In the genomic region with DNA sequence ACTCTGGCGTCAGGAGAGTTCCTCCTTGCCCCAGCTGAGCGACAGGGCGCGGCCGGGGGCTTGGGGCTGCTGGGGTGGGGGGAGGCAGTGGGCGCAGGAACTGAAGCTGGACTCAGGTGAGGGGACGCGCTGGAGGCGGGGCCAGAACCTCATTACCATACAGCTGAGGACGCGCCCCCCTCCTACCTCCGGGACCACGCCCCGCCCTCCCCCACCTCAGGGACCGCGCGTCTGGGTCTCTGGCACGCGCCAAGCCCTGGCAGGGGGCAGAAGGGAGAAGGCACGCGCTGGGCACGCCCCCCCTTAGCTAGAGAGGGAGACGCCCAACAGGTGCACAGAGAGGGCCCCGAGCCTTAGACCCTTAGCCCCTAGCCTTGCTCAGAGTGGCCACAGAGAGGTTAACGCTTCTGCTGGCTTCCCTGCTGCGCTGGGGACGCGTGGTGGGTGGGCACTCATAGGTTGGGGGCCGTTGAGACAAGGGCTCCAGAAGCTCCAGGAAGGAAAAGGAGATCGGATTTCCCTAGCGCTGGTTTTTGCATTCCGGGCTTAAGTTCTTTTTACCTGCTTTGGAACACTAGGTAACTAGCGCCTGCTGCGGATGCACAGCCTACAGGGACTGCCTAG, we compare ENCODE assay signal across 7 cellular contexts. TPM values are rescaled to one million over a fixed set of nuclear protein-coding genes. Genes with fewer than 3 reads are reported as not detected.
DNase-seq lines count a peak whose midpoint lies in the region; ATAC-seq and TF ChIP-seq lines count a peak whose summit lies in the region.

No MANE protein-coding gene starts in this region.

- TF ChIP-seq POLR2A in HCT116 (IDR thresholded peaks at IDR 0.05; ENCODE audit: borderline replicate concordance, extremely low read depth, insufficient read depth, insufficient read length), result no peak

- no peaks in the 10 kb centered on the region for H3K9me3 ChIP-seq in HCT116 (ENCODE audit: control insufficient read depth in 1 of 2, insufficient read depth in 1 of 2, low read depth in 1 of 2, low read length in 2 of 2)

- no TSS peak for BruUV-seq in HCT116 (replicated peaks; lab: Mats Ljungman, UMichigan)

- H3K27me3 Mint-ChIP-seq in natural killer cell treated with Interleukin-12 subunit alpha and Interleukin-12 subunit beta and Interleukin-15 and Interleukin-18, amount 100 ng/mL, for 72 hours, result peaks cover 47 to 56% of the 10 kb centered on the region in 2 donors

- H3K9me2 ChIP-seq in HCT116 (ENCODE audit: insufficient read depth), result no peaks in the 10 kb centered on the region

- H3K9me3 Mint-ChIP-seq in natural killer cell treated with Interleukin-12 subunit alpha and Interleukin-12 subunit beta and Interleukin-15 and Interleukin-18, amount 100 ng/mL, for 72 hours, result no peaks in the 10 kb centered on the region

- H2AFZ ChIP-seq in HCT116 (ENCODE audit: low read depth, low read length, poor library complexity, severe bottlenecking), result peak overlapping the region; percentile 73

- no peak for TF ChIP-seq RAD21 in HCT116 (IDR thresholded peaks at IDR 0.05; ENCODE audit: low read depth)

- DNase-seq in HCT116 (ENCODE audit: low read depth, low spot score) (no peak), NCI-H2227 treated with DMSO at 0.1 percent for 48 hours (lab: John Stamatoyannopoulos, UW) (peak; percentile 42), choroid plexus epithelial cell (ENCODE audit: low read depth) (no peak), T-helper 9 cell (no peak), GM19238 (ENCODE audit: insufficient read length, low spot score) (no peak)
- no peak for DNase-seq in natural killer cell treated with Interleukin-12 subunit alpha and Interleukin-12 subunit beta and Interleukin-15 and Interleukin-18, amount 100 ng/mL, for 72 hours (ENCODE audit: low spot score)

- peaks cover 15% of the 10 kb centered on the region; the same call in 1 of the 2 replicates for H3K27me3 ChIP-seq in HCT116 (ENCODE audit: insufficient read depth, low read length)

- intact Hi-C loops in HCT116 (cut with micrococcal nuclease), result no loop called here

- H3K4me1 Mint-ChIP-seq in natural killer cell treated with Interleukin-12 subunit alpha and Interleukin-12 subunit beta and Interleukin-15 and Interleukin-18, amount 100 ng/mL, for 72 hours (ENCODE audit: low read depth in 2 of 2), result peaks cover 29 to 41% of the 10 kb centered on the region in 2 donors

- peaks cover 19 to 41% of the 10 kb centered on the region in 2 experiments for H3K4me1 ChIP-seq in HCT116 (ENCODE audit: control insufficient read depth in 1 of 2, insufficient read depth in 2 of 2, low read length in 2 of 2)

- CTCF ChIA-PET in HCT116 (lab: Charles Lee), result interaction anchor here (0.6 to 4.8 kb wide), 7 partner anchors 11 to 33 kb away, joined by 3 to 69 read pairs (median 4); a partner anchor contains a TSS

- H3K79me2 ChIP-seq in HCT116 (ENCODE audit: insufficient read depth, low read length), result no peaks in the 10 kb centered on the region

- no peak overlapping the region; the same call in 1 of the 2 replicates for H3K27ac ChIP-seq in HCT116 (ENCODE audit: low read depth, low read length)

- H4K20me1 ChIP-seq in HCT116 (ENCODE audit: insufficient read depth), result no peaks in the 10 kb centered on the region

- H3K36me3 ChIP-seq in HCT116 (ENCODE audit: control insufficient read depth in 1 of 2, insufficient read depth in 2 of 2, low read length in 2 of 2), result no peaks in the 10 kb centered on the region

- peak overlapping the region; percentile 100 for H3K4me2 ChIP-seq in HCT116 (ENCODE audit: low read length)

- peak overlapping the region; percentile 52 to 65 for H3K4me3 ChIP-seq in HCT116 (replicated peaks in 1 of 2; ENCODE audit: low read depth in 1 of 2, low read length in 2 of 2)
- H3K4me3 ChIP-seq in choroid plexus epithelial cell (ENCODE audit: low read depth, low read length), result peak overlapping the region; percentile 41

- no peaks in the 10 kb centered on the region for H3K36me3 Mint-ChIP-seq in natural killer cell treated with Interleukin-12 subunit alpha and Interleukin-12 subunit beta and Interleukin-15 and Interleukin-18, amount 100 ng/mL, for 72 hours

- ATAC-seq in HCT116, result peak; percentile 63
- no peak for ATAC-seq in natural killer cell treated with Interleukin-12 subunit alpha and Interleukin-12 subunit beta and Interleukin-15 and Interleukin-18, amount 100 ng/mL, for 72 hours
- no peak for ATAC-seq in GM21381 (IDR thresholded peaks at IDR 0.05; ENCODE audit: unreplicated experiment)

- peak overlapping the region; percentile 21 for H3K9ac ChIP-seq in HCT116 (ENCODE audit: low read length)

- RAD21 ChIA-PET in HCT116 (lab: Charles Lee; ENCODE audit: low non-redundant PET in 1 of 2, low total read pairs in 2 of 2, uncharacterized antibody in 2 of 2, unreplicated experiment in 2 of 2), result interaction anchor here (0.6 to 1.2 kb wide), 2 partner anchors 13 to 22 kb away, joined by 3 to 4 read pairs; no protein-coding TSS in a partner anchor

- POLR2A ChIA-PET in HCT116 (lab: Charles Lee), result interaction anchor here (0.6 to 4.4 kb wide), 13 partner anchors 9 to 892 kb away, joined by 3 to 48 read pairs (median 4); a partner anchor contains a TSS

- H3K27ac Mint-ChIP-seq in natural killer cell treated with Interleukin-12 subunit alpha and Interleukin-12 subunit beta and Interleukin-15 and Interleukin-18, amount 100 ng/mL, for 72 hours, result no peak overlapping the region

- H3K4me3 Mint-ChIP-seq in natural killer cell treated with Interleukin-12 subunit alpha and Interleukin-12 subunit beta and Interleukin-15 and Interleukin-18, amount 100 ng/mL, for 72 hours, result peak overlapping the region; percentile 76

- no peak for TF ChIP-seq CTCF in HCT116 (IDR thresholded peaks at IDR 0.05 in 2 of 3, conservative IDR thresholded peaks at IDR 0.05 in 1 of 3; ENCODE audit: borderline replicate concordance in 1 of 3, insufficient read depth in 1 of 3, low read depth in 2 of 3, low read length in 2 of 3)
- TF ChIP-seq CTCF in choroid plexus epithelial cell (conservative IDR thresholded peaks at IDR 0.05; ENCODE audit: low read depth, low read length), result no peak

TF ChIP-seq in HCT116, 20 proteins besides CTCF, POLR2A, EP300 and RAD21:
- TF ChIP-seq, protein P1, sequence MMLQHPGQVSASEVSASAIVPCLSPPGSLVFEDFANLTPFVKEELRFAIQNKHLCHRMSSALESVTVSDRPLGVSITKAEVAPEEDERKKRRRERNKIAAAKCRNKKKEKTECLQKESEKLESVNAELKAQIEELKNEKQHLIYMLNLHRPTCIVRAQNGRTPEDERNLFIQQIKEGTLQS (IDR thresholded peaks at IDR 0.05), result no peak
- no peak for TF ChIP-seq TCF7L2 (IDR thresholded peaks at IDR 0.05; ENCODE audit: borderline replicate concordance, extremely low read depth, insufficient read depth, insufficient read length)
- no peak for TF ChIP-seq EZH2phosphoT487 (IDR thresholded peaks at IDR 0.05; ENCODE audit: borderline replicate concordance)
- TF ChIP-seq FOSL1 (IDR thresholded peaks at IDR 0.05; ENCODE audit: low read depth), result no peak

RNA-seq across cellular contexts. Expression of a gene that starts 0.7 kb away (rescaled TPM):
- total RNA-seq in HCT116 (2021; ENCODE audit: unreplicated experiment), result 1.5 TPM
- 1.0 and 1.2 TPM in 2 replicates for polyA plus RNA-seq in HCT116 (2012)
- under 1 TPM in 1 of 2 donors, not detected in 1; 0.17 TPM for total RNA-seq in natural killer cell treated with Interleukin-12 subunit alpha and Interleukin-12 subunit beta and Interleukin-15 and Interleukin-18, amount 100 ng/mL, for 72 hours

RNA-seq across cellular contexts. Expression of a gene that starts 24.8 kb away (rescaled TPM):
- total RNA-seq in HCT116 (2021; ENCODE audit: unreplicated experiment), result 58.9 TPM
- polyA plus RNA-seq in HCT116 (2012), result 70.2 and 93.5 TPM in 2 replicates
- 10 to 100 TPM in 1 of 2 donors, 1 to 10 TPM in 1; 7.7 to 13.1 TPM for total RNA-seq in natural killer cell treated with Interleukin-12 subunit alpha and Interleukin-12 subunit beta and Interleukin-15 and Interleukin-18, amount 100 ng/mL, for 72 hours

RNA-seq across cellular contexts. Expression of a gene that starts 34.2 kb away (rescaled TPM):
- 16.9 TPM for total RNA-seq in HCT116 (2021; ENCODE audit: unreplicated experiment)
- 9.3 and 10.0 TPM in 2 replicates for polyA plus RNA-seq in HCT116 (2012)
- 10 to 100 TPM; 22.8 to 27.3 TPM for total RNA-seq in natural killer cell treated with Interleukin-12 subunit alpha and Interleukin-12 subunit beta and Interleukin-15 and Interleukin-18, amount 100 ng/mL, for 72 hours

RNA-seq across cellular contexts. Expression of a gene that starts 54.4 kb away (rescaled TPM):
- total RNA-seq in HCT116 (2021; ENCODE audit: unreplicated experiment), result 6.0 TPM
- 4.2 and 4.5 TPM in 2 replicates for polyA plus RNA-seq in HCT116 (2012)
- not detected for total RNA-seq in natural killer cell treated with Interleukin-12 subunit alpha and Interleukin-12 subunit beta and Interleukin-15 and Interleukin-18, amount 100 ng/mL, for 72 hours
